ENCODE assay signal across 9 cellular contexts in the genomic region with DNA sequence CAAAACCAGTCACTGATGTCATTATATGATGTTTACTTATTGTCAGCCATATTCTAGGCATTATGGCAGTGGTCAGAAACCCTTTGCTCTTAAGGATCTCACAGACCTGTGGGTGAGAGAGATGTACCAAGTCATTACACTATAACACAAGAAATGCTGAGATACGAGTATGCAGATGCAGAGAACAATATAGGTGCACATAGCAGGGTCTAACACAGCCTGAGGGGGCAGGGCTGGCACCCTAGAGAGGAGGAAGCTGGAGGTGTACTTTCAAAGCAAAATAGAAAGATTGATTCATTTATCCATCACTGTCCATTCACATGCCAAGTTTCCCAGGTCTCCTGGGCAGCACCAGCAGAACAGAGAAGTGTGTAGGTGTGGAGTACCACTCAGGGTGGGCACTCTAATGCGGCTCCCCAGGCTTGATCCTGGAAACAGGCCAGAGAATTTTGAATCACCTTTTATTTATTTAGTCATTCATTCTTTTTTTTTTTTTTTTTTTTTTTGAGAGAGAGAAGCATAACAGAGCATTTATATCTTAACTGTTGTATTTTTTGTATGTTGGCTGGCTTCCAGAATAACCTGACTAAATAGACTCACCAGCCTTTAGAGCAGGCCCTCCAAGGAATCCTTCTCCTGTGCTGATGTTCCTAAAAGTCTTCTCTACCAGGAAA.
DNase-seq lines count a peak whose midpoint lies in the region; ATAC-seq and TF ChIP-seq lines count a peak whose summit lies in the region.
"Had no signal": no experiment of that assay in that cellular context is flagged by ENCODE, and none has a peak within 500 bp of the region (broad histone marks: within the 10 kb centered on the region; RNA-seq: fewer than 3 reads in every experiment).

No MANE protein-coding gene starts in this region.

- TF ChIP-seq CTCF in tibial artery (IDR thresholded peaks at IDR 0.05) = no peak

- no peak overlapping the region for H3K4me3 ChIP-seq in tibial artery

- peaks cover 2% of the 10 kb centered on the region for H3K36me3 Mint-ChIP-seq in central memory CD8-positive, alpha-beta T cell (ENCODE audit: insufficient read depth)

- H3K36me3 ChIP-seq in tibial artery = no peaks in the 10 kb centered on the region

- ATAC-seq in central memory CD8-positive, alpha-beta T cell (replicated peaks; ENCODE audit: extremely low read depth, poor library complexity, severe bottlenecking) = no peak

- peak overlapping the region; percentile 56 for H3K4me3 Mint-ChIP-seq in central memory CD8-positive, alpha-beta T cell

- H3K9me3 ChIP-seq in tibial artery = no peaks in the 10 kb centered on the region
- H3K9me3 ChIP-seq: Caco-2 had no signal

- peaks cover 10% of the 10 kb centered on the region for H3K27me3 Mint-ChIP-seq in central memory CD8-positive, alpha-beta T cell

- H3K27ac Mint-ChIP-seq in central memory CD8-positive, alpha-beta T cell (ENCODE audit: low read depth) = peak overlapping the region; percentile 85

- no peak overlapping the region for H3K27ac ChIP-seq in tibial artery

- peak; percentile 4 for DNase-seq in stimulated activated naive CD4-positive, alpha-beta T cell treated with Interleukin-2 at 50 U/mL for 16 hours (lab: John Stamatoyannopoulos, UW)
- DNase-seq in stimulated activated naive CD4-positive, alpha-beta T cell (lab: John Stamatoyannopoulos, UW) = no peak
- DNase-seq in NCI-H748 (lab: John Stamatoyannopoulos, UW; ENCODE audit: unreplicated experiment) = peak; percentile 84
- no peak for DNase-seq in central memory CD8-positive, alpha-beta T cell (ENCODE audit: low spot score in 2 of 2)
- DNase-seq in A172 (ENCODE audit: low spot score) = no peak
- DNase-seq in posterior cingulate gyrus = no peak
- no peak for DNase-seq in SW 1271 (lab: John Stamatoyannopoulos, UW)
- DNase-seq in tibial artery = no peak
- DNase-seq: Caco-2 had no signal

- peaks cover 23% of the 10 kb centered on the region for H3K4me1 Mint-ChIP-seq in central memory CD8-positive, alpha-beta T cell

- H3K27me3 ChIP-seq in tibial artery = no peaks in the 10 kb centered on the region

- H3K9me3 Mint-ChIP-seq in central memory CD8-positive, alpha-beta T cell = no peaks in the 10 kb centered on the region

- no peaks in the 10 kb centered on the region for H3K4me1 ChIP-seq in tibial artery
- H3K4me1 ChIP-seq: Caco-2 had no signal

- intact Hi-C loops in posterior cingulate gyrus (cut with DNase I) = no loop called here
- intact Hi-C loops in tibial artery (cut with DNase I; ENCODE audit: low total_unique reads) = no loop called here

Comparison
In these comparisons a context has a peak if more than half of its experiments do, and no peak if none do; other contexts are left out.
1. DNase-seq: peak in stimulated activated naive CD4-positive, alpha-beta T cell treated with Interleukin-2 at 50 U/mL for 16 hours (single experiment) and NCI-H748 (single experiment); none in stimulated activated naive CD4-positive, alpha-beta T cell (0 of 6), central memory CD8-positive, alpha-beta T cell (0 of 2), A172 (single experiment), posterior cingulate gyrus (0 of 10), SW 1271 (0 of 2) and tibial artery (0 of 2).